Comparison of ENCODE assay signal across 23 cellular contexts in the genomic region with DNA sequence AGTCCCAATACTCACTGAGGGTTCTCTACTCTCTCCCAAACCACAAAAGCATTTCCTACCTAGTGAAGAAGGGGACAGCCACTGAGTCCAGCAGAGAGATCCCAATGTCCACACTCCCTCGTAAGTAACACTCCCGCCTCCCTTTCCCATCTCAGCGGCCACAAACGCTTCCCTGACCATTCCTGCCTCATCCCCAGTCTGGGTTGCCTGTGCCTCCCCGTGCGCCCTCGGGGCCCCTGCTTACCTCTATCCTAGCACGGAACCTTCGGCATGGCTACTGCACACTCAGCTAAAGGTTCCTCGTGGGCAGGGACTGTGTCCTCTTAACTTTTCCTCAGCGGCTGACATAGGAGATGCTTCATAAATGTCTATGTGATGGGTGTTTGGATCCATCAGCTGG. TPM values are rescaled to one million over a fixed set of nuclear protein-coding genes. Genes with fewer than 3 reads are reported as not detected.
DNase-seq lines count a peak whose midpoint lies in the region; ATAC-seq, FAIRE-seq and TF ChIP-seq lines count a peak whose summit lies in the region.
"Had no signal": no experiment of that assay in that cellular context is flagged by ENCODE, and none has a peak within 500 bp of the region (broad histone marks: within the 10 kb centered on the region; RNA-seq: fewer than 3 reads in every experiment).

No MANE protein-coding gene starts in this region.

- H3K36me3 ChIP-seq in astrocyte (ENCODE audit: insufficient read depth, low read length) (no peaks in the 10 kb centered on the region), neuronal stem cell (replicated peaks in 1 of 2; ENCODE audit: control insufficient read depth in 2 of 2, insufficient read depth in 2 of 2, low read length in 2 of 2) (no peaks in the 10 kb centered on the region), MM.1S (replicated peaks; ENCODE audit: insufficient read depth, low read length) (no peaks in the 10 kb centered on the region)

- H2AFZ ChIP-seq in astrocyte (ENCODE audit: low read depth, low read length): no peak overlapping the region
- no peak overlapping the region for H2AFZ ChIP-seq in neuronal stem cell (ENCODE audit: low read length)
- H2AFZ ChIP-seq in MM.1S (ENCODE audit: low read length): no peak overlapping the region
- H2AFZ ChIP-seq: GM23248 had no signal

- no peaks in the 10 kb centered on the region for H3K4me1 Mint-ChIP-seq in astrocyte (ENCODE audit: low read depth, unreplicated experiment)
- peaks cover 12% of the 10 kb centered on the region for H3K4me1 Mint-ChIP-seq in type B pancreatic cell (ENCODE audit: unreplicated experiment)

- H3K9me3 Mint-ChIP-seq in astrocyte (ENCODE audit: unreplicated experiment): no peaks in the 10 kb centered on the region
- H3K9me3 Mint-ChIP-seq in type B pancreatic cell: no peaks in the 10 kb centered on the region

- no peak overlapping the region for H2BK12ac ChIP-seq in neuronal stem cell (ENCODE audit: low read length)

- no peaks in the 10 kb centered on the region for H3K9me3 ChIP-seq in astrocyte (ENCODE audit: insufficient read depth, low read depth, low read length)
- no peaks in the 10 kb centered on the region for H3K9me3 ChIP-seq in neuronal stem cell (replicated peaks in 1 of 2; ENCODE audit: control insufficient read depth in 2 of 2, insufficient read depth in 1 of 2, low read depth in 1 of 2, low read length in 2 of 2)
- H3K9me3 ChIP-seq in MM.1S (replicated peaks; ENCODE audit: insufficient read depth, low read length): no peaks in the 10 kb centered on the region

- H3K36me3 Mint-ChIP-seq in astrocyte (ENCODE audit: low read depth, unreplicated experiment): no peaks in the 10 kb centered on the region
- no peaks in the 10 kb centered on the region for H3K36me3 Mint-ChIP-seq in type B pancreatic cell
- H3K36me3 Mint-ChIP-seq: CD4-positive, alpha-beta memory T cell had no signal

- no peak overlapping the region for H4K8ac ChIP-seq in neuronal stem cell (ENCODE audit: low read depth, low read length)

- H3K27me3 ChIP-seq in astrocyte (ENCODE audit: insufficient read depth, low read length) (peaks cover 24% of the 10 kb centered on the region), neuronal stem cell (ENCODE audit: control insufficient read depth in 3 of 3, insufficient read depth in 3 of 3, low read depth in 1 of 3, low read length in 3 of 3) (peaks cover 0 to 51% (median 0%) of the 10 kb centered on the region in 3 experiments), MM.1S (replicated peaks; ENCODE audit: insufficient read depth, low read length) (no peaks in the 10 kb centered on the region)

- H4K91ac ChIP-seq in neuronal stem cell (ENCODE audit: low read depth, low read length, poor library complexity): no peak overlapping the region

- no peaks in the 10 kb centered on the region for H3K79me2 ChIP-seq in astrocyte (ENCODE audit: insufficient read depth, low read length)
- H3K79me2 ChIP-seq in MM.1S (ENCODE audit: low read length): no peaks in the 10 kb centered on the region

- H3K18ac ChIP-seq in neuronal stem cell (ENCODE audit: low read length): no peak overlapping the region

- H4K20me1 ChIP-seq in astrocyte (ENCODE audit: insufficient read depth, low read length) (no peaks in the 10 kb centered on the region), MM.1S (ENCODE audit: insufficient read depth, low read length) (no peaks in the 10 kb centered on the region)

- FAIRE-seq in astrocyte (lab: Jason Lieb, UNC): no peak
- FAIRE-seq: GM12891, GM18507, H1 had no signal

- H3K4ac ChIP-seq in neuronal stem cell (ENCODE audit: low read length): no peak overlapping the region

- H3F3A ChIP-seq in MM.1S (ENCODE audit: insufficient read depth, low read length): no peaks in the 10 kb centered on the region

- no peak for ATAC-seq in GM19467 (IDR thresholded peaks at IDR 0.05; ENCODE audit: unreplicated experiment)
- no peak for ATAC-seq in HG03039 (IDR thresholded peaks at IDR 0.05; ENCODE audit: unreplicated experiment)

- no peak overlapping the region for H3K4me2 ChIP-seq in astrocyte (ENCODE audit: low read length)
- H3K4me2 ChIP-seq in neuronal stem cell (ENCODE audit: insufficient read depth, low read length, poor library complexity, severe bottlenecking): no peak overlapping the region
- no peak overlapping the region for H3K4me2 ChIP-seq in MM.1S (ENCODE audit: low read depth, low read length)

- H3K27ac ChIP-seq in astrocyte (ENCODE audit: low read depth, low read length): no peak overlapping the region
- no peak overlapping the region for H3K27ac ChIP-seq in neuronal stem cell (replicated peaks; ENCODE audit: low read length)
- no peak overlapping the region for H3K27ac ChIP-seq in MM.1S (ENCODE audit: low read length)
- H3K27ac ChIP-seq: GM23248 had no signal

- H3K23ac ChIP-seq in neuronal stem cell (ENCODE audit: low read depth, low read length, poor library complexity): peak overlapping the region; percentile 49

- H3K4me3 ChIP-seq in astrocyte (ENCODE audit: insufficient read depth, low read depth, low read length) (no peak overlapping the region), neuronal stem cell (ENCODE audit: low read length in 2 of 2) (no peak overlapping the region), MM.1S (ENCODE audit: low read length) (no peak overlapping the region)
- H3K4me3 ChIP-seq: GM23248 had no signal

- no peak overlapping the region for H2BK120ac ChIP-seq in neuronal stem cell (ENCODE audit: low read depth, low read length)

- peak overlapping the region; percentile 56 for H2AK5ac ChIP-seq in neuronal stem cell (ENCODE audit: low read depth, low read length)

- H3K4me3 Mint-ChIP-seq in astrocyte (ENCODE audit: unreplicated experiment): no peak overlapping the region
- H3K4me3 Mint-ChIP-seq in type B pancreatic cell: peak overlapping the region; percentile 69
- H3K4me3 Mint-ChIP-seq: CD4-positive, alpha-beta memory T cell had no signal

- H3K27me3 Mint-ChIP-seq in astrocyte (ENCODE audit: low read depth, unreplicated experiment) (peaks cover 70% of the 10 kb centered on the region), type B pancreatic cell (peaks cover 30% of the 10 kb centered on the region)

- H2BK5ac ChIP-seq in neuronal stem cell (ENCODE audit: low read length): no peak overlapping the region

- TF ChIP-seq CTCF in astrocyte (IDR thresholded peaks at IDR 0.05; ENCODE audit: insufficient read depth, low read depth, low read length): no peak
- no peak for TF ChIP-seq CTCF in type B pancreatic cell (conservative IDR thresholded peaks at IDR 0.05)
- no peak for TF ChIP-seq CTCF in MM.1S (IDR thresholded peaks at IDR 0.05; ENCODE audit: low read length)

- H3K9ac ChIP-seq in astrocyte (ENCODE audit: low read length) (no peak overlapping the region), neuronal stem cell (ENCODE audit: low read depth, low read length, poor library complexity) (peak overlapping the region; percentile 38), MM.1S (ENCODE audit: low read length) (no peak overlapping the region)
- H3K9ac ChIP-seq: GM23248 had no signal

- peak overlapping the region; percentile 60 for H3K14ac ChIP-seq in neuronal stem cell (ENCODE audit: low read length)

- H3K4me1 ChIP-seq in astrocyte (ENCODE audit: insufficient read depth, low read length): no peaks in the 10 kb centered on the region
- H3K4me1 ChIP-seq in neuronal stem cell (ENCODE audit: control insufficient read depth in 2 of 2, insufficient read depth in 1 of 2, low read depth in 1 of 2, low read length in 2 of 2): peaks cover 1 to 9% of the 10 kb centered on the region in 2 donors
- H3K4me1 ChIP-seq in MM.1S (ENCODE audit: low read length): no peaks in the 10 kb centered on the region

- DNase-seq in astrocyte (ENCODE audit: low read depth) (no peak), neuronal stem cell (ENCODE audit: low spot score) (no peak), type B pancreatic cell (ENCODE audit: extremely low spot score, unreplicated experiment) (no peak), MM.1S (no peak)
- DNase-seq: Calu3; CD4-positive, alpha-beta memory T cell; COR-L47; DMS53; DMS79 treated with DMSO at 0.1 percent for 48 hours; GF-D8; GM23248; H7; HCEC 1CT had no signal

- H3K27ac Mint-ChIP-seq in astrocyte (ENCODE audit: unreplicated experiment) (peak overlapping the region; percentile 12), type B pancreatic cell (no peak overlapping the region)

- H3K79me1 ChIP-seq in neuronal stem cell (ENCODE audit: low read depth, low read length): no peaks in the 10 kb centered on the region

- H3K9me2 ChIP-seq in MM.1S (replicated peaks; ENCODE audit: insufficient read depth, low read length): no peaks in the 10 kb centered on the region

- H2BK15ac ChIP-seq in neuronal stem cell (ENCODE audit: low read length): no peak overlapping the region

- no CpG with 5 or more reads among the region's 11 CpGs for WGBS in neuronal stem cell (ENCODE audit: extremely low coverage in 2 of 2, insufficient read length in 2 of 2, insufficient replicate concordance in 1 of 2), 2 donors

RNA-seq across cellular contexts. Expression of a gene that starts 1.5 kb away (rescaled TPM):
- total RNA-seq in astrocyte (0.43 TPM in 1 of 2 replicates, not detected in the other), type B pancreatic cell (ENCODE audit: low replicate concordance) (26.8 and 30.1 TPM in 2 replicates)
- 0.50 TPM for polyA plus RNA-seq in neuronal stem cell (2013, experiment 1 of 2)
- 0.47 TPM for polyA plus RNA-seq in neuronal stem cell (2013, experiment 2 of 2)
- total RNA-seq: A172; A673; CD4-positive, alpha-beta memory T cell; Daoy; G401; GM23248; H1 had no signal
- polyA plus RNA-seq: CD4-positive, alpha-beta memory T cell had no signal

RNA-seq across cellular contexts. Expression of a gene that starts 14.0 kb away (rescaled TPM):
- total RNA-seq in astrocyte (not detected in 2 replicates), type B pancreatic cell (ENCODE audit: low replicate concordance) (not detected in 2 replicates)
- not detected for polyA plus RNA-seq in neuronal stem cell (2013, experiment 1 of 2)
- polyA plus RNA-seq in neuronal stem cell (2013, experiment 2 of 2): 0.06 TPM
- total RNA-seq: A172; A673; Calu3; CD4-positive, alpha-beta memory T cell; Daoy; G401; GM23248; H1; H7 had no signal
- polyA plus RNA-seq: BJ; CD4-positive, alpha-beta memory T cell; GM23248; H1 had no signal

RNA-seq across cellular contexts. Expression of a gene that starts 31.8 kb away (rescaled TPM):
- 128 and 138 TPM in 2 replicates for total RNA-seq in astrocyte
- polyA plus RNA-seq in neuronal stem cell (2013, experiment 1 of 2): 32.8 TPM
- 34.6 TPM for polyA plus RNA-seq in neuronal stem cell (2013, experiment 2 of 2)
- total RNA-seq in type B pancreatic cell (ENCODE audit: low replicate concordance): 44.4 and 77.2 TPM in 2 replicates

RNA-seq across cellular contexts. Expression of a gene that starts 40.4 kb away (rescaled TPM):
- total RNA-seq in astrocyte (15.6 and 25.4 TPM in 2 replicates), type B pancreatic cell (ENCODE audit: low replicate concordance) (33.6 and 36.4 TPM in 2 replicates)
- 18.7 TPM for polyA plus RNA-seq in neuronal stem cell (2013, experiment 1 of 2)
- 20.9 TPM for polyA plus RNA-seq in neuronal stem cell (2013, experiment 2 of 2)

Comparison
In these comparisons a context has a peak if more than half of its experiments do, and no peak if none do; other contexts are left out.
1. RNA of a gene that starts 1.5 kb away (total RNA-seq): 26.8 to 30.1 TPM in type B pancreatic cell; 0.43 TPM in astrocyte; every median in the first group is over 10 times any median in the second.